8 cellular contexts compared by ENCODE assay signal in the genomic region with DNA sequence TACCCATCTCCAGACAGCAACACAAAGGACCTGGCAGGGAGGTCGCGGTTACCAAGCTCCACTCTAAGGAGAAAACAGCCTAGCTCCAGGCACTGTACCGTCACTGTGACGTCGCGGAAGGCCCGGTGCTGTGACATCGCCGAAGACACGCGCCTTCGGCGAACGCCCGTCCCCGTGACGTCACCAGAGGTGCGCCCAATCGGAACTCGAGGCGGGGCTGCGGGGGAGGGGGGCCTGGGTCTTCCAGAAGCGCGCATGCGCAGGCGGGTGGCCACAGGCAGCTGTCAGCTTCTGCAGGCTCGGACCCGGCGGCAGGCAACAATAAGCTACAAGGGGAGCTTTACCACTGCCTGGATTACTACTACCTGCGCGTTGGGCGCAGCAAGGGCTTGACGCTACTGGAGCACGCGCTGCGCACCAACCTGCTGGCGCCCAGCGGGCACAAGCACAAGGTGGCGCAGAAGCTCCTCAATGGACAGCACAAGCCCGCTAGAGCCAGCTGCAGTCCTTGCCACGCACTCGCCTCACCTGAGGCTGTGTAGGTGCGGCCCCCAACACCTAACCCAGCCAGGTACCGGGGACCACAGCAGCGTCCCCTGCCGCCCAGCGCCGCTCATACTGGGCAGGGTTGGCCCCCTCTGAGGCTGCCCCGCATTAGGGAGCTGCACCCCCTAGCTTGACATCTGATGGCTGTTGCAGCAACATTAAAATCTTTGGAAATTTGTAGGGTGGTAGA.
DNase-seq lines count a peak whose midpoint lies in the region; ATAC-seq lines count a peak whose summit lies in the region.

No MANE protein-coding gene starts in this region.

- H3K36me3 Mint-ChIP-seq in memory B cell: no peaks in the 10 kb centered on the region

- peak overlapping the region; percentile 65 for H3K27ac Mint-ChIP-seq in memory B cell

- H3K27me3 Mint-ChIP-seq in memory B cell: no peaks in the 10 kb centered on the region

- peak overlapping the region; percentile 27 for H3K9ac ChIP-seq in endocrine pancreas (ENCODE audit: control insufficient read depth, insufficient read depth, low read length)

- no peaks in the 10 kb centered on the region for H3K9me3 Mint-ChIP-seq in memory B cell

- no peaks in the 10 kb centered on the region for H3K27me3 ChIP-seq in endocrine pancreas (ENCODE audit: control insufficient read depth, insufficient read depth, low read length)

- ATAC-seq in HG02678 (IDR thresholded peaks at IDR 0.05; ENCODE audit: unreplicated experiment): peak; percentile 70
- ATAC-seq in memory B cell (ENCODE audit: low read depth): peak; percentile 87
- no peak for ATAC-seq in GM18873 (IDR thresholded peaks at IDR 0.05; ENCODE audit: low FRiP score, unreplicated experiment)

- no peaks in the 10 kb centered on the region for H3K36me3 ChIP-seq in endocrine pancreas (ENCODE audit: control insufficient read depth, insufficient read depth, low read length)

- DNase-seq in G401 (ENCODE audit: low spot score) (peak; percentile 87), NCI-H345 treated with DMSO at 0.1 percent for 48 hours (lab: John Stamatoyannopoulos, UW; ENCODE audit: unreplicated experiment) (peak; percentile 84), memory B cell (ENCODE audit: low spot score in 2 of 2) (peak; percentile 75)
- DNase-seq in activated CD8-positive, alpha-beta memory T cell treated with anti-CD3 and anti-CD28 coated beads, Interleukin-2, amount 50 U/mL, for 4 hours: peak; percentile 84
- DNase-seq in stimulated activated CD4-positive, alpha-beta T cell treated with anti-CD3 and anti-CD28 coated beads, TNF-alpha, amount 100 ng/mL, for 4 hours (ENCODE audit: low read depth in 3 of 3): peak; percentile 64 to 76 (median 72)

- H3K4me3 Mint-ChIP-seq in memory B cell: peak overlapping the region; percentile 79

- no peak overlapping the region for H3K4me3 ChIP-seq in endocrine pancreas (ENCODE audit: control insufficient read depth, insufficient read depth, low read length)

- no peaks in the 10 kb centered on the region for H3K4me1 ChIP-seq in endocrine pancreas (ENCODE audit: control insufficient read depth, insufficient read depth, low read length)

- in situ Hi-C loops in G401 (cut with HindIII; ENCODE audit: low sequenced_read_pairs): no loop called here

- H3K4me1 Mint-ChIP-seq in memory B cell: peaks cover 2% of the 10 kb centered on the region

- no peaks in the 10 kb centered on the region for H3K9me3 ChIP-seq in endocrine pancreas (ENCODE audit: control insufficient read depth, low read length)
